ENCODE assay signal across 8 cellular contexts in the genomic region with DNA sequence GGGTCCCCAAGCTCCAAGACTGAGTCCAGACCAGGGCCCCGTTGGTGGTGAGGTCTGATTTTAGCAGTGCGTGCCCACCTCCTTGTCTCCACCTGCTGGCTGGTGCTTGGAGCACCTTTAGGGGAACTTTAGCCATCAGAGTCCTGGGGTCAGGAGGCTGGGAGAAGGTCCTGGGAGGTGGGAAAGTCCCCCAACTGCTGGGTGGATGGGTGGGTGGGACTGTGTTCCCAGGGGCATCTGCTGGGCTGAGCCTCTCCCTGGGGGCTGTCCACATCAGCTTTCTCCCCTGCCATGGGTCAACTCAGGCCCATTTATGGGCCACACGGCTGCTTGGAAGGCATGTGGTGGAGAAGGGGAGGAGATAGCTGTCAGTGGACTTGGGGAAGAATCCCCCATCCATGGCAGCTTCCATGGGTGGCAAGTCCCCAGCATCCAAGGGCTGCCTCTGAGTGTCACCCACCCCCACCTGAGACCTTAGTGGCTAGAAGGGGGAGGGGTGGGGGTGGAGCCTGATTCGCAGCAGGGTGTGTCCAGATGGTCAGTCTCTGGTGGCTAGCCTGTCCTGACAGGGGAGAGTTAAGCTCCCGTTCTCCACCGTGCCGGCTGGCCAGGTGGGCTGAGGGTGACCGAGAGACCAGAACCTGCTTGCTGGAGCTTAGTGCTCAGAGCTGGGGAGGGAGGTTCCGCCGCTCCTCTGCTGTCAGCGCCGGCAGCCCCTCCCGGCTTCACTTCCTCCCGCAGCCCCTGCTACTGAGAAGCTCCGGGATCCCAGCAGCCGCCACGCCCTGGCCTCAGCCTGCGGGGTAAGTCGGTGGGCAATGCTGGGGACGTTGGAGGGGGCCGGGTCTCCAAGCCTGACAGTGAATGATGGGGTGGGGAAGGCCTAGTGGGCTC. TPM values are rescaled to one million over a fixed set of nuclear protein-coding genes. Genes with fewer than 3 reads are reported as not detected.
DNase-seq lines count a peak whose midpoint lies in the region; ATAC-seq and TF ChIP-seq lines count a peak whose summit lies in the region.

A gene with protein sequence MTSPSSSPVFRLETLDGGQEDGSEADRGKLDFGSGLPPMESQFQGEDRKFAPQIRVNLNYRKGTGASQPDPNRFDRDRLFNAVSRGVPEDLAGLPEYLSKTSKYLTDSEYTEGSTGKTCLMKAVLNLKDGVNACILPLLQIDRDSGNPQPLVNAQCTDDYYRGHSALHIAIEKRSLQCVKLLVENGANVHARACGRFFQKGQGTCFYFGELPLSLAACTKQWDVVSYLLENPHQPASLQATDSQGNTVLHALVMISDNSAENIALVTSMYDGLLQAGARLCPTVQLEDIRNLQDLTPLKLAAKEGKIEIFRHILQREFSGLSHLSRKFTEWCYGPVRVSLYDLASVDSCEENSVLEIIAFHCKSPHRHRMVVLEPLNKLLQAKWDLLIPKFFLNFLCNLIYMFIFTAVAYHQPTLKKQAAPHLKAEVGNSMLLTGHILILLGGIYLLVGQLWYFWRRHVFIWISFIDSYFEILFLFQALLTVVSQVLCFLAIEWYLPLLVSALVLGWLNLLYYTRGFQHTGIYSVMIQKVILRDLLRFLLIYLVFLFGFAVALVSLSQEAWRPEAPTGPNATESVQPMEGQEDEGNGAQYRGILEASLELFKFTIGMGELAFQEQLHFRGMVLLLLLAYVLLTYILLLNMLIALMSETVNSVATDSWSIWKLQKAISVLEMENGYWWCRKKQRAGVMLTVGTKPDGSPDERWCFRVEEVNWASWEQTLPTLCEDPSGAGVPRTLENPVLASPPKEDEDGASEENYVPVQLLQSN (plus strand): TSS at position 541 of the 894 bp plus-strand sequence. CDS start 2,098 bp downstream, outside the sequence.

- no peaks in the 10 kb centered on the region for H3K36me3 Mint-ChIP-seq in MCF 10A (ENCODE audit: insufficient read depth, unreplicated experiment)
- peaks cover 21% of the 10 kb centered on the region for H3K36me3 Mint-ChIP-seq in stimulated activated naive CD8-positive, alpha-beta T cell treated with anti-CD3 and anti-CD28 coated beads, Interleukin-15, Interleukin-2, amounts not matched to agents 100 ng/mL and 50 ng/mL, for 24 hours (ENCODE audit: low read depth)

- POLR2A ChIA-PET in MCF 10A (lab: Yijun Ruan, JAX), result interaction anchor here (0.7 to 1.2 kb wide), 3 partner anchors 17 to 35 kb away, joined by 3 to 4 read pairs (median 4); no protein-coding TSS in a partner anchor

- DNase-seq in SHP77 treated with DMSO at 0.1 percent for 48 hours (lab: John Stamatoyannopoulos, UW) (peak; percentile 70), MCF 10A (ENCODE audit: unreplicated experiment) (peak; percentile 45), lower leg skin (ENCODE audit: low spot score in 2 of 2) (no peak), superior temporal gyrus (ENCODE audit: extremely low spot score) (no peak)

- peaks cover 9% of the 10 kb centered on the region for H3K4me1 Mint-ChIP-seq in MCF 10A (ENCODE audit: insufficient read depth, unreplicated experiment)
- H3K4me1 Mint-ChIP-seq in stimulated activated naive CD8-positive, alpha-beta T cell treated with anti-CD3 and anti-CD28 coated beads, Interleukin-15, Interleukin-2, amounts not matched to agents 100 ng/mL and 50 ng/mL, for 24 hours (ENCODE audit: low read depth), result peaks cover 49% of the 10 kb centered on the region

- BruUV-seq in MCF 10A (replicated peaks; lab: Mats Ljungman, UMichigan), result no TSS peak

- intact Hi-C loops in MCF 10A (cut with micrococcal nuclease) (no loop called here), lower leg skin (cut with DNase I; ENCODE audit: low total_unique reads) (no loop called here)

- TF ChIP-seq POLR2A in lower leg skin (IDR thresholded peaks at IDR 0.05), result no peak

- no peak within 1 kb of the TSS for H3K27ac Mint-ChIP-seq in MCF 10A (ENCODE audit: low read depth, unreplicated experiment)
- H3K27ac Mint-ChIP-seq in stimulated activated naive CD8-positive, alpha-beta T cell treated with anti-CD3 and anti-CD28 coated beads, Interleukin-15, Interleukin-2, amounts not matched to agents 100 ng/mL and 50 ng/mL, for 24 hours, result peak within 1 kb of the TSS; percentile 100

- peak; percentile 44 for ATAC-seq in HG02610 (IDR thresholded peaks at IDR 0.05; ENCODE audit: unreplicated experiment)
- ATAC-seq in HG03108 (IDR thresholded peaks at IDR 0.05; ENCODE audit: unreplicated experiment), result no peak

- H3K4me3 ChIP-seq in GM08714 (ENCODE audit: low read length), result peak within 1 kb of the TSS; percentile 71
- H3K4me3 ChIP-seq in lower leg skin (ENCODE audit: low read depth, poor library complexity, severe bottlenecking), result peak within 1 kb of the TSS; percentile 46

- TF ChIP-seq CTCF in MCF 10A (IDR thresholded peaks at IDR 0.05; ENCODE audit: unreplicated experiment) (no peak), lower leg skin (IDR thresholded peaks at IDR 0.05) (no peak)

- H3K4me3 Mint-ChIP-seq in MCF 10A (ENCODE audit: unreplicated experiment), result no peak within 1 kb of the TSS
- H3K4me3 Mint-ChIP-seq in stimulated activated naive CD8-positive, alpha-beta T cell treated with anti-CD3 and anti-CD28 coated beads, Interleukin-15, Interleukin-2, amounts not matched to agents 100 ng/mL and 50 ng/mL, for 24 hours, result peak within 1 kb of the TSS; percentile 99

- WGBS in lower leg skin, 2 donors, result 33 to 47% methylated on average over 8 to 20 of the region's 21 CpGs

- no peaks in the 10 kb centered on the region for H3K9me3 Mint-ChIP-seq in MCF 10A (ENCODE audit: unreplicated experiment)
- no peaks in the 10 kb centered on the region for H3K9me3 Mint-ChIP-seq in stimulated activated naive CD8-positive, alpha-beta T cell treated with anti-CD3 and anti-CD28 coated beads, Interleukin-15, Interleukin-2, amounts not matched to agents 100 ng/mL and 50 ng/mL, for 24 hours

- H3K27me3 Mint-ChIP-seq in MCF 10A (ENCODE audit: insufficient read depth, unreplicated experiment), result no peaks in the 10 kb centered on the region
- no peaks in the 10 kb centered on the region for H3K27me3 Mint-ChIP-seq in stimulated activated naive CD8-positive, alpha-beta T cell treated with anti-CD3 and anti-CD28 coated beads, Interleukin-15, Interleukin-2, amounts not matched to agents 100 ng/mL and 50 ng/mL, for 24 hours

- CTCF ChIA-PET in MCF 10A (lab: Yijun Ruan, JAX), result interaction anchor here (1.0 to 1.4 kb wide), 3 partner anchors 28 to 51 kb away, joined by 3 to 4 read pairs (median 4); no protein-coding TSS in a partner anchor

RNA-seq across cellular contexts. Expression of the gene that starts here (rescaled TPM):
- total RNA-seq in MCF 10A (2022) (not detected in 2 replicates), lower leg skin (1 to 10 TPM; 3.3 to 8.9 (median 6.9) TPM)

Comparison
In these comparisons a context has a peak if more than half of its experiments do, and no peak if none do; other contexts are left out.
1. Peak in DNase-seq in MCF 10A; RNA of the gene not detected or under 1 TPM.